Comparison of ENCODE assay signal across 17 cellular contexts in genomic region chr10:86103391-86104101, GRCh38.
DNase-seq lines count a peak whose midpoint lies in the region; TF ChIP-seq lines count a peak whose summit lies in the region.
"Had no signal": no experiment of that assay in that cellular context is flagged by ENCODE, and none has a peak within 500 bp of the region (broad histone marks: within the 10 kb centered on the region; RNA-seq: fewer than 3 reads in every experiment).

No MANE protein-coding gene starts in this region.

- peak; percentile 3 for DNase-seq in A673 (ENCODE audit: low spot score)
- DNase-seq in NCI-H69 (lab: John Stamatoyannopoulos, UW) = peak; percentile 28
- peak; percentile 57 for DNase-seq in iPS-NIHi11 (ENCODE audit: low spot score)
- no peak for DNase-seq in activated T-helper 2 cell treated with anti-CD3 and anti-CD28 coated beads, Interferon-gamma antibody, Interleukin-2, Interleukin-4, amounts not matched to agents 10 μg/mL and 5 μg/mL and 100 μg/mL, durations not matched to agents 14 hours and 24 hours and 36 hours (ENCODE audit: low spot score)
- no peak for DNase-seq in activated naive CD4-positive, alpha-beta T cell treated with Interleukin-2 at 50 U/mL for 16 hours
- DNase-seq in HCEC 1CT = no peak
- no peak for DNase-seq in SW 1271 (lab: John Stamatoyannopoulos, UW)
- DNase-seq: CD4-positive, alpha-beta memory T cell; DND-41; foreskin fibroblast; left lung; NCI-H187 treated with DMSO at 0.1 percent for 48 hours; stimulated activated naive CD4-positive, alpha-beta T cell treated with Interleukin-2 at 50 U/mL for 16 hours; T-cell had no signal

- no peaks in the 10 kb centered on the region for H3K4me1 ChIP-seq in A673 (ENCODE audit: insufficient read depth, low read length, poor library complexity, severe bottlenecking)
- H3K4me1 ChIP-seq: left lung, right atrium auricular region had no signal

- CTCF ChIA-PET in A673 (lab: Charles Lee) = no interaction called here

- POLR2A ChIA-PET in A673 (lab: Charles Lee; ENCODE audit: low non-redundant PET) = interaction anchor here (0.5 kb wide), 1 partner anchor 287 kb away, joined by 4 read pairs; no protein-coding TSS in a partner anchor

- H3K36me3 ChIP-seq in A673 (ENCODE audit: insufficient read depth, low read length, poor library complexity, severe bottlenecking) = no peaks in the 10 kb centered on the region
- H3K36me3 ChIP-seq: left lung, right atrium auricular region had no signal

- H3K4me3 ChIP-seq in A673 (ENCODE audit: low read depth, low read length, poor library complexity, severe bottlenecking) = no peak overlapping the region
- H3K4me3 ChIP-seq: left lung, right atrium auricular region had no signal

- no peaks in the 10 kb centered on the region for H3K9me3 ChIP-seq in A673 (ENCODE audit: low read depth, low read length, poor library complexity, severe bottlenecking)
- H3K9me3 ChIP-seq: left lung, right atrium auricular region had no signal

- TF ChIP-seq CTCF in A673 (conservative IDR thresholded peaks at IDR 0.05; ENCODE audit: low read depth, low read length) (no peak), GM12874 (IDR thresholded peaks at IDR 0.05; ENCODE audit: insufficient read depth, low read depth, low read length) (0 out of 2 replicates have a peak, but pooled peaks have one; percentile 17)

- no TSS peak for BruUV-seq in A673 (replicated peaks; lab: Mats Ljungman, UMichigan)

- no peak overlapping the region for H3K27ac ChIP-seq in A673 (ENCODE audit: low read depth, low read length, poor library complexity, severe bottlenecking)
- H3K27ac ChIP-seq: left lung, right atrium auricular region had no signal

- no peaks in the 10 kb centered on the region for H3K9me3 Mint-ChIP-seq in activated T-helper 2 cell treated with anti-CD3 and anti-CD28 coated beads, Interferon-gamma antibody, Interleukin-2, Interleukin-4, amounts not matched to agents 10 μg/mL and 5 μg/mL and 100 μg/mL, durations not matched to agents 14 hours and 24 hours and 36 hours
- H3K9me3 Mint-ChIP-seq: activated naive CD4-positive, alpha-beta T cell treated with anti-CD3 and anti-CD28 coated beads, Interleukin-2, amount 50 U/mL, for 24 hours; T-cell had no signal

- no peaks in the 10 kb centered on the region for H3K4me1 Mint-ChIP-seq in activated T-helper 2 cell treated with anti-CD3 and anti-CD28 coated beads, Interferon-gamma antibody, Interleukin-2, Interleukin-4, amounts not matched to agents 10 μg/mL and 5 μg/mL and 100 μg/mL, durations not matched to agents 14 hours and 24 hours and 36 hours (ENCODE audit: low read depth)
- H3K4me1 Mint-ChIP-seq: activated naive CD4-positive, alpha-beta T cell treated with anti-CD3 and anti-CD28 coated beads, Interleukin-2, amount 50 U/mL, for 24 hours; T-cell had no signal

- H3K36me3 Mint-ChIP-seq in activated T-helper 2 cell treated with anti-CD3 and anti-CD28 coated beads, Interferon-gamma antibody, Interleukin-2, Interleukin-4, amounts not matched to agents 10 μg/mL and 5 μg/mL and 100 μg/mL, durations not matched to agents 14 hours and 24 hours and 36 hours (ENCODE audit: low read depth) = no peaks in the 10 kb centered on the region
- H3K36me3 Mint-ChIP-seq: activated naive CD4-positive, alpha-beta T cell treated with anti-CD3 and anti-CD28 coated beads, Interleukin-2, amount 50 U/mL, for 24 hours; CD4-positive, alpha-beta memory T cell; T-cell had no signal

- no peak overlapping the region for H3K4me3 Mint-ChIP-seq in activated T-helper 2 cell treated with anti-CD3 and anti-CD28 coated beads, Interferon-gamma antibody, Interleukin-2, Interleukin-4, amounts not matched to agents 10 μg/mL and 5 μg/mL and 100 μg/mL, durations not matched to agents 14 hours and 24 hours and 36 hours (ENCODE audit: low read depth)
- H3K4me3 Mint-ChIP-seq: activated naive CD4-positive, alpha-beta T cell treated with anti-CD3 and anti-CD28 coated beads, Interleukin-2, amount 50 U/mL, for 24 hours; CD4-positive, alpha-beta memory T cell; T-cell had no signal

- peaks cover 3% of the 10 kb centered on the region for H3K27me3 Mint-ChIP-seq in activated T-helper 2 cell treated with anti-CD3 and anti-CD28 coated beads, Interferon-gamma antibody, Interleukin-2, Interleukin-4, amounts not matched to agents 10 μg/mL and 5 μg/mL and 100 μg/mL, durations not matched to agents 14 hours and 24 hours and 36 hours (ENCODE audit: low read depth)
- H3K27me3 Mint-ChIP-seq: activated naive CD4-positive, alpha-beta T cell treated with anti-CD3 and anti-CD28 coated beads, Interleukin-2, amount 50 U/mL, for 24 hours; CD4-positive, alpha-beta memory T cell; T-cell had no signal

- no peaks in the 10 kb centered on the region for H3K27me3 ChIP-seq in A673 (replicated peaks; ENCODE audit: insufficient read depth, low read depth, low read length, poor library complexity)
- H3K27me3 ChIP-seq: left lung, right atrium auricular region had no signal

- no peak overlapping the region for H3K27ac Mint-ChIP-seq in activated T-helper 2 cell treated with anti-CD3 and anti-CD28 coated beads, Interferon-gamma antibody, Interleukin-2, Interleukin-4, amounts not matched to agents 10 μg/mL and 5 μg/mL and 100 μg/mL, durations not matched to agents 14 hours and 24 hours and 36 hours
- H3K27ac Mint-ChIP-seq: activated naive CD4-positive, alpha-beta T cell treated with anti-CD3 and anti-CD28 coated beads, Interleukin-2, amount 50 U/mL, for 24 hours; CD4-positive, alpha-beta memory T cell; T-cell had no signal

- intact Hi-C loops in A673 (cut with micrococcal nuclease; ENCODE audit: unreplicated experiment) = no loop called here
- intact Hi-C loops in activated T-helper 2 cell treated with anti-CD3 and anti-CD28 coated beads, Interferon-gamma antibody, Interleukin-2, Interleukin-4, amounts not matched to agents 10 μg/mL and 5 μg/mL and 100 μg/mL, durations not matched to agents 14 hours and 24 hours and 36 hours (cut with micrococcal nuclease) = no loop called here

Comparison
In these comparisons a context has a peak if more than half of its experiments do, and no peak if none do; other contexts are left out.
1. DNase-seq: peak in A673 (single experiment), NCI-H69 (single experiment) and iPS-NIHi11 (single experiment); none in activated T-helper 2 cell treated with anti-CD3 and anti-CD28 coated beads, Interferon-gamma antibody, Interleukin-2, Interleukin-4, amounts not matched to agents 10 μg/mL and 5 μg/mL and 100 μg/mL, durations not matched to agents 14 hours and 24 hours and 36 hours (single experiment), activated naive CD4-positive, alpha-beta T cell treated with Interleukin-2 at 50 U/mL for 16 hours (single experiment), HCEC 1CT (single experiment) and SW 1271 (0 of 2).